Comparison of ENCODE assay signal across 1 cellular context in genomic region chr2:224894356-224894755, GRCh38.
TF ChIP-seq lines count a peak whose summit lies in the region.

No MANE protein-coding gene starts in this region.

TF ChIP-seq in HepG2, 621 proteins besides CTCF, POLR2A, EP300 and RAD21 (continued from another document):
- TF ChIP-seq ZNF318 (CRISPR knock-in tag; IDR thresholded peaks at IDR 0.05) (no peak), ZNF704 (CRISPR knock-in tag; IDR thresholded peaks at IDR 0.05; ENCODE audit: borderline replicate concordance) (no peak), ZNF607 (CRISPR knock-in tag; IDR thresholded peaks at IDR 0.05; ENCODE audit: borderline replicate concordance) (no peak), ONECUT2 (CRISPR knock-in tag; IDR thresholded peaks at IDR 0.05) (no peak), ZNF7 (CRISPR knock-in tag; IDR thresholded peaks at IDR 0.05) (no peak), POLR2AphosphoS2 (IDR thresholded peaks at IDR 0.05; ENCODE audit: low read depth, low read length) (no peak), ATF4 (CRISPR knock-in tag; IDR thresholded peaks at IDR 0.05) (no peak), PLRG1 (conservative IDR thresholded peaks at IDR 0.05) (no peak)
